Comparison of ENCODE assay signal across 11 cellular contexts in the genomic region with DNA sequence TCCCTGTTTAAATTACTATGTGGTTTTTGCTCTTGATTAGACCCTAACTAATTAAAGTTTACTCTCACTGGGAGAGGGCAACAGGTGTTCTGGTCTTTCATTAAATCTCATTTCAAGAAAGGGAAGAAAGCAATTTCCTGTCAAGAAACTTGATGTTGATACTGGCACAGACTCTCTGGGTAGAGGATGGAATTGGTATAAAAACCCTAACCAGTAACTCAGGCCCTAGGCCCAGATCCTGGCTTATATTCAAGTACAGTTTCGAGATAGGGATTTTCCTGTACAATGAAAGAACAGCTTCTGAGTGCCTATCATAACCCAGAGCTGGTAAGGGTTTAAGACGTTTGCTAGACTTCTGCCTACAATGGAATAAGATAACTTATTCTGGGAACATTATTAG.
DNase-seq lines count a peak whose midpoint lies in the region; ATAC-seq and TF ChIP-seq lines count a peak whose summit lies in the region.
"Had no signal": no experiment of that assay in that cellular context is flagged by ENCODE, and none has a peak within 500 bp of the region (broad histone marks: within the 10 kb centered on the region; RNA-seq: fewer than 3 reads in every experiment).

No MANE protein-coding gene starts in this region.

- no peak overlapping the region; the same call in 1 of the 2 replicates for H3K9ac ChIP-seq in Karpas-422 (ENCODE audit: low read length)

- H3K9me3 Mint-ChIP-seq in memory B cell: peaks cover 6% of the 10 kb centered on the region

- H3K27ac ChIP-seq in Karpas-422 (ENCODE audit: low read length) (peak overlapping the region; percentile 48), esophagus squamous epithelium (peak overlapping the region in 1 of 4 donors; percentile 6), gastrocnemius medialis (no peak overlapping the region)

- H3K27ac Mint-ChIP-seq in memory B cell: peak overlapping the region; percentile 92

- TF ChIP-seq POLR2A in esophagus squamous epithelium (IDR thresholded peaks at IDR 0.05) (no peak), gastrocnemius medialis (IDR thresholded peaks at IDR 0.05) (no peak)

- no peak for TF ChIP-seq CTCF in esophagus squamous epithelium (IDR thresholded peaks at IDR 0.05)
- TF ChIP-seq CTCF in gastrocnemius medialis (IDR thresholded peaks at IDR 0.05 in 4 of 5, conservative IDR thresholded peaks at IDR 0.05 in 1 of 5): no peak

- intact Hi-C loops in esophagus squamous epithelium (cut with DNase I) (no loop called here), gastrocnemius medialis (cut with DNase I; ENCODE audit: low total_unique reads) (no loop called here)

- no peak overlapping the region for H2AFZ ChIP-seq in Karpas-422 (ENCODE audit: low read length)

- peaks cover 28% of the 10 kb centered on the region for H3K4me1 ChIP-seq in Karpas-422 (ENCODE audit: low read length)
- H3K4me1 ChIP-seq in esophagus squamous epithelium: no peaks in the 10 kb centered on the region
- H3K4me1 ChIP-seq in gastrocnemius medialis: no peaks in the 10 kb centered on the region

- no peaks in the 10 kb centered on the region for H3K27me3 Mint-ChIP-seq in memory B cell

- no peaks in the 10 kb centered on the region for H3K27me3 ChIP-seq in Karpas-422 (ENCODE audit: low read length)
- H3K27me3 ChIP-seq in esophagus squamous epithelium: no peaks in the 10 kb centered on the region
- H3K27me3 ChIP-seq in gastrocnemius medialis: no peaks in the 10 kb centered on the region

- H3K36me3 ChIP-seq in Karpas-422 (ENCODE audit: insufficient read depth, low read length): no peaks in the 10 kb centered on the region
- H3K36me3 ChIP-seq in esophagus squamous epithelium: peaks cover 0 to 30% (median 0%) of the 10 kb centered on the region in 3 donors
- no peaks in the 10 kb centered on the region for H3K36me3 ChIP-seq in gastrocnemius medialis

- no peaks in the 10 kb centered on the region for H4K20me1 ChIP-seq in Karpas-422 (ENCODE audit: insufficient read depth, low read depth, low read length)

- ATAC-seq in GM18870 (IDR thresholded peaks at IDR 0.05; ENCODE audit: unreplicated experiment) (peak; percentile 28), HG02571 (IDR thresholded peaks at IDR 0.05; ENCODE audit: unreplicated experiment) (peak; percentile 17), memory B cell (ENCODE audit: low read depth) (no peak), gastrocnemius medialis (no peak)

- 62 to 70% methylated on average over 2 of the region's 2 CpGs for WGBS in esophagus squamous epithelium, 2 donors

- H3K4me3 ChIP-seq in Karpas-422 (ENCODE audit: low read length) (no peak overlapping the region), esophagus squamous epithelium (no peak overlapping the region), gastrocnemius medialis (no peak overlapping the region)

- no peaks in the 10 kb centered on the region for H3K79me2 ChIP-seq in Karpas-422 (ENCODE audit: low read length)

- peak overlapping the region; percentile 36 for H3K4me2 ChIP-seq in Karpas-422 (ENCODE audit: low read depth, low read length, poor library complexity, severe bottlenecking)

- peaks cover 26% of the 10 kb centered on the region for H3K36me3 Mint-ChIP-seq in memory B cell

- H3K4me3 Mint-ChIP-seq in memory B cell: no peak overlapping the region

- H3K9me2 ChIP-seq in Karpas-422 (replicated peaks; ENCODE audit: insufficient read depth, low read length): no peaks in the 10 kb centered on the region

- in situ Hi-C loops in gastrocnemius medialis (cut with MboI; ENCODE audit: low sequenced_read_pairs in 4 of 4): no loop called here

- H3K9me3 ChIP-seq in Karpas-422 (ENCODE audit: low read length): no peaks in the 10 kb centered on the region
- no peaks in the 10 kb centered on the region for H3K9me3 ChIP-seq in esophagus squamous epithelium
- no peaks in the 10 kb centered on the region for H3K9me3 ChIP-seq in gastrocnemius medialis

- H3K4me1 Mint-ChIP-seq in memory B cell: peaks cover 12% of the 10 kb centered on the region

- no peak for DNase-seq in Karpas-422
- DNase-seq in memory B cell (ENCODE audit: low spot score in 2 of 2): no peak
- no peak for DNase-seq in NCI-H146 (lab: John Stamatoyannopoulos, UW)
- no peak for DNase-seq in esophagus squamous epithelium (lab: John Stamatoyannopoulos, UW)
- DNase-seq in 8988T: no peak
- DNase-seq in gastrocnemius medialis: no peak
- DNase-seq: aorta, head of caudate nucleus, posterior cingulate gyrus had no signal

Comparison
In these comparisons a context has a peak if more than half of its experiments do, and no peak if none do; other contexts are left out.
1. ATAC-seq: peak in GM18870 (single experiment) and HG02571 (single experiment); none in memory B cell (single experiment) and gastrocnemius medialis (0 of 2).